Comparison of ENCODE assay signal across 8 cellular contexts in genomic region chr3:25428003-25428861, GRCh38. TPM values are rescaled to one million over a fixed set of nuclear protein-coding genes. Genes with fewer than 3 reads are reported as not detected.
DNase-seq lines count a peak whose midpoint lies in the region; ATAC-seq, FAIRE-seq and TF ChIP-seq lines count a peak whose summit lies in the region.

RARB (plus strand) TSS chr3:25428263; CDS start chr3:25428732, 469 bp downstream.

- ATAC-seq in HG03378 (IDR thresholded peaks at IDR 0.05; ENCODE audit: unreplicated experiment) (peak; percentile 87), SK-N-SH treated with all-trans-retinoic acid at 6 μM for 48 hours (peak; percentile 75)

- no peak for TF ChIP-seq CTCF in GM13976 (IDR thresholded peaks at IDR 0.05; ENCODE audit: borderline replicate concordance, control extremely low read depth, extremely low read depth, insufficient read depth, missing control alignments)

- DNase-seq in GM13976 (ENCODE audit: low spot score) = peak; percentile 33
- DNase-seq in fibroblast of gingiva (ENCODE audit: low read depth) = peak; percentile 54
- DNase-seq in mucosa of gallbladder (ENCODE audit: low spot score) = peak; percentile 86
- DNase-seq in urothelium cell line (ENCODE audit: low spot score) = peak; percentile 72
- DNase-seq in NCI-H1048 (lab: John Stamatoyannopoulos, UW) = no peak
- no peak for DNase-seq in NCI-H1930 (lab: John Stamatoyannopoulos, UW)

- FAIRE-seq in urothelium cell line (lab: Jason Lieb, UNC) = no peak

- in situ Hi-C loops in GM13976 (cut with MboI; ENCODE audit: low sequenced_read_pairs, unreplicated experiment) = no loop called here

TF ChIP-seq in SK-N-SH treated with all-trans-retinoic acid at 6 μM for 48 hours, 23 proteins besides CTCF, POLR2A, EP300 and RAD21:
- TF ChIP-seq, protein P1, sequence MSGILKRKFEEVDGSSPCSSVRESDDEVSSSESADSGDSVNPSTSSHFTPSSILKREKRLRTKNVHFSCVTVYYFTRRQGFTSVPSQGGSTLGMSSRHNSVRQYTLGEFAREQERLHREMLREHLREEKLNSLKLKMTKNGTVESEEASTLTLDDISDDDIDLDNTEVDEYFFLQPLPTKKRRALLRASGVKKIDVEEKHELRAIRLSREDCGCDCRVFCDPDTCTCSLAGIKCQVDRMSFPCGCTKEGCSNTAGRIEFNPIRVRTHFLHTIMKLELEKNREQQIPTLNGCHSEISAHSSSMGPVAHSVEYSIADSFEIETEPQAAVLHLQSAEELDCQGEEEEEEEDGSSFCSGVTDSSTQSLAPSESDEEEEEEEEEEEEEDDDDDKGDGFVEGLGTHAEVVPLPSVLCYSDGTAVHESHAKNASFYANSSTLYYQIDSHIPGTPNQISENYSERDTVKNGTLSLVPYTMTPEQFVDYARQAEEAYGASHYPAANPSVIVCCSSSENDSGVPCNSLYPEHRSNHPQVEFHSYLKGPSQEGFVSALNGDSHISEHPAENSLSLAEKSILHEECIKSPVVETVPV (CRISPR knock-in tag; IDR thresholded peaks at IDR 0.05) = peak; percentile 7; the same call in 1 of the 2 replicates
- TF ChIP-seq ESRRG (CRISPR knock-in tag; IDR thresholded peaks at IDR 0.05) (0 out of 2 replicates have a peak, but pooled peaks have one; percentile 12), SNAI2 (CRISPR knock-in tag; IDR thresholded peaks at IDR 0.05) (no peak), TCF4 (CRISPR knock-in tag; IDR thresholded peaks at IDR 0.05; ENCODE audit: borderline replicate concordance) (peak; percentile 59; the same call in 1 of the 2 replicates), OSR1 (CRISPR knock-in tag; IDR thresholded peaks at IDR 0.05) (no peak), TSHZ2 (CRISPR knock-in tag; IDR thresholded peaks at IDR 0.05) (peak; percentile 57; the same call in 1 of the 2 replicates), ARNTL (CRISPR knock-in tag; IDR thresholded peaks at IDR 0.05; ENCODE audit: borderline replicate concordance, low read depth) (no peak), POU6F1 (CRISPR knock-in tag; IDR thresholded peaks at IDR 0.05; ENCODE audit: borderline replicate concordance, low read depth) (no peak), RARB (CRISPR knock-in tag; IDR thresholded peaks at IDR 0.05) (peak; percentile 77; the same call in 1 of the 2 replicates), GLIS3 (CRISPR knock-in tag; IDR thresholded peaks at IDR 0.05) (no peak), ZNF565 (CRISPR knock-in tag; conservative IDR thresholded peaks at IDR 0.05; ENCODE audit: low read depth) (0 out of 2 replicates have a peak, but pooled peaks have one; percentile 47), TOX (CRISPR knock-in tag; IDR thresholded peaks at IDR 0.05; ENCODE audit: borderline replicate concordance) (peak; percentile 24; the same call in 1 of the 2 replicates), PPARA (CRISPR knock-in tag; IDR thresholded peaks at IDR 0.05; ENCODE audit: borderline replicate concordance) (no peak), ISL1 (CRISPR knock-in tag; IDR thresholded peaks at IDR 0.05) (peak; percentile 92), ZC3H10 (CRISPR knock-in tag; IDR thresholded peaks at IDR 0.05) (no peak), ZNF8 (CRISPR knock-in tag; IDR thresholded peaks at IDR 0.05) (peak; percentile 56; the same call in 1 of the 2 replicates), ZFP3 (CRISPR knock-in tag; IDR thresholded peaks at IDR 0.05) (no peak), CREB5 (CRISPR knock-in tag; IDR thresholded peaks at IDR 0.05; ENCODE audit: low read depth) (no peak; the same call in 1 of the 2 replicates), CSDC2 (CRISPR knock-in tag; IDR thresholded peaks at IDR 0.05) (no peak)

RNA-seq across cellular contexts. Expression of gene RARB, which starts in this region (rescaled TPM):
- 12.9 TPM for total RNA-seq in mucosa of gallbladder

Comparison
In these comparisons a context has a peak if more than half of its experiments do, and no peak if none do; other contexts are left out.
1. DNase-seq: peak in GM13976 (single experiment), fibroblast of gingiva (single experiment), mucosa of gallbladder (single experiment) and urothelium cell line (single experiment); none in NCI-H1048 (single experiment) and NCI-H1930 (0 of 2).